1 cellular context compared by ENCODE assay signal in genomic region chr13:79997244-79997643, GRCh38.
TF ChIP-seq lines count a peak whose summit lies in the region.

No MANE protein-coding gene starts in this region.

TF ChIP-seq in IMR-90, 13 proteins besides CTCF, POLR2A, EP300 and RAD21:
- no peak for TF ChIP-seq CEBPB (IDR thresholded peaks at IDR 0.05; ENCODE audit: low read depth, low read length)
- TF ChIP-seq RCOR1 (IDR thresholded peaks at IDR 0.05; ENCODE audit: insufficient replicate concordance, low read length), result no peak
- no peak for TF ChIP-seq BHLHE40 (IDR thresholded peaks at IDR 0.05; ENCODE audit: low read depth, low read length)
- TF ChIP-seq RFX5 (IDR thresholded peaks at IDR 0.05; ENCODE audit: low read depth, low read length), result no peak
- TF ChIP-seq CHD1 (IDR thresholded peaks at IDR 0.05; ENCODE audit: low read depth, low read length), result no peak
- TF ChIP-seq, protein P1, sequence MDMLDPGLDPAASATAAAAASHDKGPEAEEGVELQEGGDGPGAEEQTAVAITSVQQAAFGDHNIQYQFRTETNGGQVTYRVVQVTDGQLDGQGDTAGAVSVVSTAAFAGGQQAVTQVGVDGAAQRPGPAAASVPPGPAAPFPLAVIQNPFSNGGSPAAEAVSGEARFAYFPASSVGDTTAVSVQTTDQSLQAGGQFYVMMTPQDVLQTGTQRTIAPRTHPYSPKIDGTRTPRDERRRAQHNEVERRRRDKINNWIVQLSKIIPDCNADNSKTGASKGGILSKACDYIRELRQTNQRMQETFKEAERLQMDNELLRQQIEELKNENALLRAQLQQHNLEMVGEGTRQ (IDR thresholded peaks at IDR 0.05; ENCODE audit: low read depth, low read length), result no peak
- no peak for TF ChIP-seq FOS (IDR thresholded peaks at IDR 0.05; ENCODE audit: low read depth, low read length)
- TF ChIP-seq MAFK (IDR thresholded peaks at IDR 0.05; ENCODE audit: low read depth, low read length), result no peak
- TF ChIP-seq ELK1 (IDR thresholded peaks at IDR 0.05; ENCODE audit: borderline replicate concordance, low read depth, low read length), result no peak
- no peak for TF ChIP-seq MAZ (IDR thresholded peaks at IDR 0.05; ENCODE audit: borderline replicate concordance, low read depth, low read length)
- TF ChIP-seq MXI1 (IDR thresholded peaks at IDR 0.05; ENCODE audit: borderline replicate concordance, low read depth, low read length), result no peak
- TF ChIP-seq NFE2L2 (IDR thresholded peaks at IDR 0.05; ENCODE audit: low read depth, low read length), result no peak
- TF ChIP-seq SMC3 (IDR thresholded peaks at IDR 0.05; ENCODE audit: low read depth, low read length), result no peak
